Comparison of ENCODE assay signal across 18 cellular contexts in genomic region chr1:29960906-29961675, GRCh38.
DNase-seq lines count a peak whose midpoint lies in the region; ATAC-seq, FAIRE-seq and TF ChIP-seq lines count a peak whose summit lies in the region.
"Had no signal": no experiment of that assay in that cellular context is flagged by ENCODE, and none has a peak within 500 bp of the region (broad histone marks: within the 10 kb centered on the region; RNA-seq: fewer than 3 reads in every experiment).

No MANE protein-coding gene starts in this region.

- TF ChIP-seq POLR2A in sigmoid colon (IDR thresholded peaks at IDR 0.05) = no peak

- H3K36me3 ChIP-seq in sigmoid colon (no peaks in the 10 kb centered on the region), kidney (ENCODE audit: control insufficient read depth in 1 of 2, insufficient read depth in 2 of 2, low read length in 2 of 2) (no peaks in the 10 kb centered on the region), mucosa of descending colon (ENCODE audit: low read depth) (no peaks in the 10 kb centered on the region)
- H3K36me3 ChIP-seq: BLaER1 treated with 17β-estradiol and CSF1 and Interleukin-3, amounts not matched to agents 10 nM and 100 nM; Peyer's patch had no signal

- intact Hi-C loops in sigmoid colon (cut with DNase I) (no loop called here), kidney (cut with DNase I) (no loop called here), mucosa of descending colon (cut with DNase I, micrococcal nuclease) (no loop called here)

- H3K4me3 ChIP-seq in coronary artery (no peak overlapping the region), sigmoid colon (no peak overlapping the region), kidney (ENCODE audit: low read length in 2 of 2) (no peak overlapping the region), mucosa of descending colon (no peak overlapping the region)
- H3K4me3 ChIP-seq: BLaER1 treated with 17β-estradiol and CSF1 and Interleukin-3, amounts not matched to agents 10 nM and 100 nM; Peyer's patch had no signal

- ATAC-seq in mucosa of descending colon = no peak

- peaks cover 0 to 26% (median 5%) of the 10 kb centered on the region in 3 donors for H3K27me3 ChIP-seq in sigmoid colon
- H3K27me3 ChIP-seq: BLaER1 treated with 17β-estradiol and CSF1 and Interleukin-3, amounts not matched to agents 10 nM and 100 nM; Peyer's patch had no signal

- no peak for TF ChIP-seq EP300 in sigmoid colon (IDR thresholded peaks at IDR 0.05)

- no peak for FAIRE-seq in kidney (lab: Jason Lieb, UNC)
- FAIRE-seq: H54 had no signal

- DNase-seq in NCI-H2227 (lab: John Stamatoyannopoulos, UW; ENCODE audit: unreplicated experiment) (peak; percentile 69), NCI-H2227 treated with DMSO at 0.1 percent for 48 hours (lab: John Stamatoyannopoulos, UW) (no peak), coronary artery (ENCODE audit: low spot score) (peak; percentile 47), left kidney (ENCODE audit: low read depth, low spot score) (peak; percentile 78), sigmoid colon (peak; percentile 39), kidney (no peak), mucosa of descending colon (no peak)
- no peak for DNase-seq in activated CD4-positive, alpha-beta T cell treated with anti-CD3 and anti-CD28 coated beads, Interleukin-2, amount 50 U/mL, for 4 hours
- DNase-seq: 8988T, DMS153, EL, NCI-H1417, NCI-H2081, NCI-H774, Right ventricle myocardium superior had no signal

- H3K27ac ChIP-seq in coronary artery (no peak overlapping the region), sigmoid colon (no peak overlapping the region), kidney (ENCODE audit: low read depth in 2 of 2, low read length in 2 of 2) (no peak overlapping the region)
- H3K27ac ChIP-seq: BLaER1 treated with 17β-estradiol and CSF1 and Interleukin-3, amounts not matched to agents 10 nM and 100 nM; Peyer's patch had no signal

- WGBS in sigmoid colon, 2 donors = 52 to 64% methylated on average over 14 of the region's 14 CpGs

- no peaks in the 10 kb centered on the region for H3K4me1 ChIP-seq in sigmoid colon
- no peaks in the 10 kb centered on the region for H3K4me1 ChIP-seq in kidney (ENCODE audit: control insufficient read depth in 1 of 2, insufficient read depth in 1 of 2, low read depth in 1 of 2, low read length in 2 of 2)
- no peaks in the 10 kb centered on the region for H3K4me1 ChIP-seq in mucosa of descending colon (ENCODE audit: low read depth)
- H3K4me1 ChIP-seq: BLaER1 treated with 17β-estradiol and CSF1 and Interleukin-3, amounts not matched to agents 10 nM and 100 nM; Peyer's patch had no signal

- no peak for TF ChIP-seq CTCF in coronary artery (IDR thresholded peaks at IDR 0.05)
- TF ChIP-seq CTCF in sigmoid colon (IDR thresholded peaks at IDR 0.05) = no peak
- TF ChIP-seq CTCF in kidney (IDR thresholded peaks at IDR 0.05; ENCODE audit: borderline replicate concordance, extremely low read depth, insufficient read depth) = no peak
- no peak for TF ChIP-seq CTCF in mucosa of descending colon (IDR thresholded peaks at IDR 0.05)

- H3K9me3 ChIP-seq in sigmoid colon (no peaks in the 10 kb centered on the region), kidney (ENCODE audit: control insufficient read depth in 1 of 2, low read length in 2 of 2) (no peaks in the 10 kb centered on the region), mucosa of descending colon (no peaks in the 10 kb centered on the region)
- H3K9me3 ChIP-seq: BLaER1 treated with 17β-estradiol and CSF1 and Interleukin-3, amounts not matched to agents 10 nM and 100 nM; Peyer's patch had no signal

- H3K9ac ChIP-seq in kidney (ENCODE audit: low read length in 2 of 2) = no peak overlapping the region
- H3K9ac ChIP-seq: BLaER1 treated with 17β-estradiol and CSF1 and Interleukin-3, amounts not matched to agents 10 nM and 100 nM had no signal

Comparison
In these comparisons a context has a peak if more than half of its experiments do, and no peak if none do; other contexts are left out.
1. DNase-seq: peak in NCI-H2227 (single experiment), coronary artery (single experiment), left kidney (single experiment) and sigmoid colon (single experiment); none in NCI-H2227 treated with DMSO at 0.1 percent for 48 hours (single experiment), activated CD4-positive, alpha-beta T cell treated with anti-CD3 and anti-CD28 coated beads, Interleukin-2, amount 50 U/mL, for 4 hours (0 of 2), kidney (single experiment) and mucosa of descending colon (0 of 3).